In genomic region chr9:123031963-123032362, GRCh38 we compare ENCODE assay signal across 13 cellular contexts. TPM values are rescaled to one million over a fixed set of nuclear protein-coding genes. Genes with fewer than 3 reads are reported as not detected.
"Had no signal": no experiment of that assay in that cellular context is flagged by ENCODE, and none has a peak within 500 bp of the region (broad histone marks: within the 10 kb centered on the region; RNA-seq: fewer than 3 reads in every experiment).

No MANE protein-coding gene starts in this region.

- H3K27me3 Mint-ChIP-seq: activated CD4-positive, alpha-beta memory T cell treated with anti-CD3 and anti-CD28 coated beads for 36 hours; activated naive CD4-positive, alpha-beta T cell treated with anti-CD3 and anti-CD28 coated beads, Interleukin-2, amount 10 ng/mL, durations not matched to agents 7 days and 5 days; activated T-cell treated with anti-CD3 and anti-CD28 coated beads, Interleukin-2, amount 50 U/mL, for 24 hours; effector memory CD8-positive, alpha-beta T cell; stimulated activated naive CD8-positive, alpha-beta T cell treated with anti-CD3 and anti-CD28 coated beads, Interleukin-15, amount 100 ng/mL, for 72 hours; T-helper 17 cell had no signal

- H3K4me3 Mint-ChIP-seq: activated CD4-positive, alpha-beta memory T cell treated with anti-CD3 and anti-CD28 coated beads for 36 hours; activated naive CD4-positive, alpha-beta T cell treated with anti-CD3 and anti-CD28 coated beads, Interleukin-2, amount 10 ng/mL, durations not matched to agents 7 days and 5 days; activated T-cell treated with anti-CD3 and anti-CD28 coated beads, Interleukin-2, amount 50 U/mL, for 24 hours; dendritic cell treated with granulocyte-macrophage colony-stimulating factor and Interleukin-4, amounts not matched to agents 40 ng/mL and 50 ng/mL, for 4 days; effector memory CD8-positive, alpha-beta T cell; nephron; stimulated activated naive CD8-positive, alpha-beta T cell treated with anti-CD3 and anti-CD28 coated beads, Interleukin-15, amount 100 ng/mL, for 72 hours; T-helper 17 cell had no signal

- H3K27ac Mint-ChIP-seq: activated CD4-positive, alpha-beta memory T cell treated with anti-CD3 and anti-CD28 coated beads for 36 hours; activated naive CD4-positive, alpha-beta T cell treated with anti-CD3 and anti-CD28 coated beads, Interleukin-2, amount 10 ng/mL, durations not matched to agents 7 days and 5 days; activated T-cell treated with anti-CD3 and anti-CD28 coated beads, Interleukin-2, amount 50 U/mL, for 24 hours; dendritic cell treated with granulocyte-macrophage colony-stimulating factor and Interleukin-4, amounts not matched to agents 40 ng/mL and 50 ng/mL, for 4 days; T-helper 17 cell had no signal

- ATAC-seq: body of pancreas; effector memory CD8-positive, alpha-beta T cell; sciatic nerve; stimulated activated naive CD8-positive, alpha-beta T cell treated with anti-CD3 and anti-CD28 coated beads, Interleukin-15, amount 100 ng/mL, for 72 hours; T-helper 17 cell had no signal

- H3K27ac ChIP-seq: body of pancreas, epithelial cell of prostate, WERI-Rb-1 had no signal

- H3K4me1 ChIP-seq: body of pancreas had no signal

- H3K9me3 Mint-ChIP-seq: activated CD4-positive, alpha-beta memory T cell treated with anti-CD3 and anti-CD28 coated beads for 36 hours; activated naive CD4-positive, alpha-beta T cell treated with anti-CD3 and anti-CD28 coated beads, Interleukin-2, amount 10 ng/mL, durations not matched to agents 7 days and 5 days; activated T-cell treated with anti-CD3 and anti-CD28 coated beads, Interleukin-2, amount 50 U/mL, for 24 hours; dendritic cell treated with granulocyte-macrophage colony-stimulating factor and Interleukin-4, amounts not matched to agents 40 ng/mL and 50 ng/mL, for 4 days; effector memory CD8-positive, alpha-beta T cell; nephron; stimulated activated naive CD8-positive, alpha-beta T cell treated with anti-CD3 and anti-CD28 coated beads, Interleukin-15, amount 100 ng/mL, for 72 hours had no signal

- DNase-seq: activated CD4-positive, alpha-beta memory T cell treated with anti-CD3 and anti-CD28 coated beads for 36 hours; activated naive CD4-positive, alpha-beta T cell treated with anti-CD3 and anti-CD28 coated beads, Interleukin-2, amount 10 ng/mL, durations not matched to agents 7 days and 5 days; activated T-cell treated with anti-CD3 and anti-CD28 coated beads, Interleukin-2, amount 50 U/mL, for 24 hours; body of pancreas; effector memory CD8-positive, alpha-beta T cell; stimulated activated CD4-positive, alpha-beta T cell treated with anti-CD3 and anti-CD28 coated beads, Interleukin-1b, Interleukin-23, amount 100 ng/mL, for 48 hours; stimulated activated naive CD8-positive, alpha-beta T cell treated with anti-CD3 and anti-CD28 coated beads, Interleukin-15, amount 100 ng/mL, for 72 hours; T-helper 17 cell; WERI-Rb-1 had no signal

- H3K4me3 ChIP-seq: body of pancreas had no signal

- H3K27me3 ChIP-seq: body of pancreas had no signal

- H3K9me3 ChIP-seq: body of pancreas had no signal

RNA-seq across cellular contexts. Expression of gene GPR21, which starts 1.5 kb away (rescaled TPM):
- total RNA-seq: body of pancreas had no signal
